Comparison of ENCODE assay signal across 8 cellular contexts in genomic region chr7:108570146-108570755, GRCh38. TPM values are rescaled to one million over a fixed set of nuclear protein-coding genes. Genes with fewer than 3 reads are reported as not detected.
DNase-seq lines count a peak whose midpoint lies in the region; ATAC-seq, FAIRE-seq and TF ChIP-seq lines count a peak whose summit lies in the region.

No MANE protein-coding gene starts in this region.

- peak overlapping the region; percentile 96 to 100 (median 99) for H3K27ac Mint-ChIP-seq in CD4-positive, alpha-beta memory T cell
- peak overlapping the region; percentile 100 for H3K27ac Mint-ChIP-seq in activated naive CD4-positive, alpha-beta T cell treated with anti-CD3 and anti-CD28 coated beads, Interleukin-2, amount 10 ng/mL, durations not matched to agents 7 days and 5 days

- peaks cover 0 to 4% (median 0%) of the 10 kb centered on the region in 8 donors for H3K9me3 Mint-ChIP-seq in CD4-positive, alpha-beta memory T cell
- peaks cover 2% of the 10 kb centered on the region for H3K9me3 Mint-ChIP-seq in activated naive CD4-positive, alpha-beta T cell treated with anti-CD3 and anti-CD28 coated beads, Interleukin-2, amount 10 ng/mL, durations not matched to agents 7 days and 5 days

- H3K79me2 ChIP-seq in parathyroid adenoma, result peaks cover 28% of the 10 kb centered on the region

- H3K4me2 ChIP-seq in parathyroid adenoma (ENCODE audit: low read length), result peak overlapping the region; percentile 70

- no peak for FAIRE-seq in RCC 7860 (lab: Jason Lieb, UNC)

- peak in 4 of 5 donors; percentile 50 to 70 (median 58) for DNase-seq in CD4-positive, alpha-beta memory T cell
- DNase-seq in HL-60 (ENCODE audit: low read depth in 1 of 2, low spot score in 1 of 2) (peak in 1 of 2 experiments; percentile 72), RCC 7860 (ENCODE audit: low spot score) (peak; percentile 38), Right ventricle myocardium superior (no peak)
- peak; percentile 63 for DNase-seq in activated naive CD4-positive, alpha-beta T cell treated with anti-CD3 and anti-CD28 coated beads, Interleukin-2, amount 10 ng/mL, durations not matched to agents 7 days and 5 days

- H3K4me1 ChIP-seq in CD4-positive, alpha-beta memory T cell (ENCODE audit: insufficient read depth, low read length), result peaks cover 59% of the 10 kb centered on the region
- H3K4me1 ChIP-seq in parathyroid adenoma (peaks cover 4% of the 10 kb centered on the region), urinary bladder (ENCODE audit: insufficient read depth) (no peaks in the 10 kb centered on the region)

- CTCF ChIA-PET in CD4-positive, alpha-beta memory T cell (lab: Charles Lee; ENCODE audit: partially characterized antibody), result interaction anchor here (1.0 to 1.8 kb wide), 2 partner anchors 43 to 45 kb away, joined by 3 to 7 read pairs; partner anchors contain the start of gene PNPLA8
- CTCF ChIA-PET in activated naive CD4-positive, alpha-beta T cell treated with anti-CD3 and anti-CD28 coated beads, Interleukin-2, amount 10 ng/mL, durations not matched to agents 7 days and 5 days (lab: Charles Lee), result no interaction called here

- no peaks in the 10 kb centered on the region for H3K9me3 ChIP-seq in CD4-positive, alpha-beta memory T cell (ENCODE audit: control insufficient read depth in 1 of 2, low read length in 2 of 2)
- H3K9me3 ChIP-seq in parathyroid adenoma (ENCODE audit: control insufficient read depth, low read length), result no peaks in the 10 kb centered on the region

- peaks cover 25 to 59% of the 10 kb centered on the region in 2 donors for H3K36me3 Mint-ChIP-seq in CD4-positive, alpha-beta memory T cell
- H3K36me3 Mint-ChIP-seq in activated naive CD4-positive, alpha-beta T cell treated with anti-CD3 and anti-CD28 coated beads, Interleukin-2, amount 10 ng/mL, durations not matched to agents 7 days and 5 days, result peaks cover 42% of the 10 kb centered on the region

- ATAC-seq in GM19463 (IDR thresholded peaks at IDR 0.05; ENCODE audit: unreplicated experiment) (peak; percentile 13), Right ventricle myocardium superior (ENCODE audit: poor library complexity) (peak; percentile 50)

- TF ChIP-seq CTCF in HL-60 (IDR thresholded peaks at IDR 0.05; ENCODE audit: insufficient read depth, low read length), result no peak
- TF ChIP-seq CTCF in parathyroid adenoma (IDR thresholded peaks at IDR 0.05), result no peak

- H3K4me3 ChIP-seq in CD4-positive, alpha-beta memory T cell (ENCODE audit: low read length in 2 of 2), result peak overlapping the region; percentile 49 to 97
- H3K4me3 ChIP-seq in HL-60 (replicated peaks; ENCODE audit: insufficient read depth, low read length) (peak overlapping the region; percentile 98), parathyroid adenoma (ENCODE audit: low read depth, low read length) (peak overlapping the region; percentile 97), urinary bladder (ENCODE audit: low read depth, low read length) (peak overlapping the region; percentile 83)

- peak overlapping the region; percentile 56 for H2AFZ ChIP-seq in parathyroid adenoma

- POLR2A ChIA-PET in CD4-positive, alpha-beta memory T cell (lab: Charles Lee; ENCODE audit: partially characterized antibody), result interaction anchor here (0.6 to 4.2 kb wide), 8 partner anchors 10 to 1402 kb away, joined by 3 to 138 read pairs (median 4); partner anchors contain the start of genes HBP1 and PNPLA8

- H3K9ac ChIP-seq in parathyroid adenoma, result peak overlapping the region; percentile 64

- under 1% methylated on average over 36 of the region's 36 CpGs for WGBS in urinary bladder

- H3K27me3 Mint-ChIP-seq in CD4-positive, alpha-beta memory T cell, result no peaks in the 10 kb centered on the region
- H3K27me3 Mint-ChIP-seq in activated naive CD4-positive, alpha-beta T cell treated with anti-CD3 and anti-CD28 coated beads, Interleukin-2, amount 10 ng/mL, durations not matched to agents 7 days and 5 days, result peaks cover 4% of the 10 kb centered on the region

- H3K4me1 Mint-ChIP-seq in CD4-positive, alpha-beta memory T cell, result peaks cover 31 to 88% (median 55%) of the 10 kb centered on the region in 4 donors
- peaks cover 53% of the 10 kb centered on the region for H3K4me1 Mint-ChIP-seq in activated naive CD4-positive, alpha-beta T cell treated with anti-CD3 and anti-CD28 coated beads, Interleukin-2, amount 10 ng/mL, durations not matched to agents 7 days and 5 days

- H3K36me3 ChIP-seq in CD4-positive, alpha-beta memory T cell (ENCODE audit: insufficient read depth, low read length), result peaks cover 18% of the 10 kb centered on the region
- H3K36me3 ChIP-seq in parathyroid adenoma (ENCODE audit: control insufficient read depth, insufficient read depth, low read length), result no peaks in the 10 kb centered on the region
- peaks cover 2% of the 10 kb centered on the region for H3K36me3 ChIP-seq in urinary bladder (ENCODE audit: insufficient read depth)

- peak overlapping the region; percentile 91 to 99 (median 96) for H3K4me3 Mint-ChIP-seq in CD4-positive, alpha-beta memory T cell
- H3K4me3 Mint-ChIP-seq in activated naive CD4-positive, alpha-beta T cell treated with anti-CD3 and anti-CD28 coated beads, Interleukin-2, amount 10 ng/mL, durations not matched to agents 7 days and 5 days, result peak overlapping the region; percentile 94

- intact Hi-C loops in CD4-positive, alpha-beta memory T cell (cut with micrococcal nuclease), result no loop called here
- intact Hi-C loops in Right ventricle myocardium superior (cut with DNase I), result no loop called here

- H3K27ac ChIP-seq in CD4-positive, alpha-beta memory T cell (ENCODE audit: low read depth, low read length), result peak overlapping the region; percentile 100
- H3K27ac ChIP-seq in HL-60 (replicated peaks) (peak overlapping the region; percentile 94), parathyroid adenoma (peak overlapping the region; percentile 81), urinary bladder (ENCODE audit: low read depth) (peak overlapping the region; percentile 93)

- no peaks in the 10 kb centered on the region for H3K27me3 ChIP-seq in CD4-positive, alpha-beta memory T cell (ENCODE audit: insufficient read depth, low read length)
- H3K27me3 ChIP-seq in HL-60 (ENCODE audit: insufficient read depth, poor library complexity, severe bottlenecking) (no peaks in the 10 kb centered on the region), parathyroid adenoma (ENCODE audit: control insufficient read depth, insufficient read depth, low read length) (no peaks in the 10 kb centered on the region)

RNA-seq across cellular contexts. Expression of gene DNAJB9, which starts 0.6 kb away (rescaled TPM):
- total RNA-seq in CD4-positive, alpha-beta memory T cell, result 10 to 100 TPM; 43.6 to 49.3 TPM
- polyA plus RNA-seq in CD4-positive, alpha-beta memory T cell, result 100 to 1,000 TPM in 1 of 2 donors, 10 to 100 TPM in 1; 30.2 to 138 TPM
- total RNA-seq in Right ventricle myocardium superior, result 31.3 TPM
- total RNA-seq in urinary bladder, result 23.7 TPM
- 21.8 TPM for polyA plus RNA-seq in urinary bladder

RNA-seq across cellular contexts. Expression of gene THAP5, which starts 0.7 kb away (rescaled TPM):
- 10 to 100 TPM; 45.9 to 52.8 TPM for total RNA-seq in CD4-positive, alpha-beta memory T cell
- polyA plus RNA-seq in CD4-positive, alpha-beta memory T cell, result 10 to 100 TPM; 16.7 to 29.0 TPM
- total RNA-seq in Right ventricle myocardium superior (21.1 TPM), urinary bladder (66.2 TPM)
- polyA plus RNA-seq in urinary bladder, result 13.2 TPM

RNA-seq across cellular contexts. Expression of gene PNPLA8, which starts 44.3 kb away (rescaled TPM):
- total RNA-seq in CD4-positive, alpha-beta memory T cell, result 10 to 100 TPM; 28.0 to 28.9 TPM
- 10 to 100 TPM; 20.9 to 28.8 TPM for polyA plus RNA-seq in CD4-positive, alpha-beta memory T cell
- total RNA-seq in Right ventricle myocardium superior (29.0 TPM), urinary bladder (61.2 TPM)
- polyA plus RNA-seq in urinary bladder, result 27.6 TPM
